In genomic region chr16:85320677-85321385, GRCh38 we compare ENCODE assay signal across 14 cellular contexts.
DNase-seq lines count a peak whose midpoint lies in the region; ATAC-seq and TF ChIP-seq lines count a peak whose summit lies in the region.
"Had no signal": no experiment of that assay in that cellular context is flagged by ENCODE, and none has a peak within 500 bp of the region (broad histone marks: within the 10 kb centered on the region; RNA-seq: fewer than 3 reads in every experiment).

No MANE protein-coding gene starts in this region.

- H3K4me3 ChIP-seq in GM23248 (no peak overlapping the region; the same call in 1 of the 2 replicates), ascending aorta (no peak overlapping the region), neural progenitor cell (no peak overlapping the region), tibial nerve (no peak overlapping the region), left lung (no peak overlapping the region)
- H3K4me3 ChIP-seq: SJCRH30 had no signal

- H3F3A ChIP-seq in GM23248 (ENCODE audit: insufficient read depth) (peaks cover 24% of the 10 kb centered on the region), neural progenitor cell (ENCODE audit: low read depth) (peaks cover 5% of the 10 kb centered on the region)

- no peak for TF ChIP-seq POLR2A in tibial nerve (IDR thresholded peaks at IDR 0.05)

- DNase-seq in GM23248 (no peak), ascending aorta (ENCODE audit: low spot score in 2 of 2) (no peak), neural progenitor cell (ENCODE audit: low spot score) (no peak), tibial nerve (ENCODE audit: low spot score in 2 of 2) (no peak), left lung (no peak), GDM1 (lab: John Stamatoyannopoulos, UW) (no peak)
- DNase-seq in activated CD4-positive, CD25-positive, alpha-beta regulatory T cell treated with anti-CD3 and anti-CD28 coated beads, Interleukin-2, amount 50 U/mL, for 72 hours = no peak
- DNase-seq: activated CD4-positive, alpha-beta memory T cell treated with anti-CD3 and anti-CD28 coated beads for 36 hours; activated T-cell treated with anti-CD3 and anti-CD28 coated beads, Interleukin-2, amount 50 U/mL, for 72 hours; CD4-positive, alpha-beta T cell; NCI-H1694; NCI-H446; stimulated activated naive CD8-positive, alpha-beta T cell treated with anti-CD3 and anti-CD28 coated beads, Interleukin-15, Interleukin-2, amounts not matched to agents 100 U/mL and 50 U/mL, for 24 hours had no signal

- no peaks in the 10 kb centered on the region for H3K9me2 ChIP-seq in GM23248 (ENCODE audit: insufficient read depth)

- H3K27me3 ChIP-seq in GM23248 (replicated peaks; ENCODE audit: insufficient read depth) (no peaks in the 10 kb centered on the region), ascending aorta (no peaks in the 10 kb centered on the region), neural progenitor cell (no peaks in the 10 kb centered on the region), tibial nerve (no peaks in the 10 kb centered on the region), left lung (no peaks in the 10 kb centered on the region)
- H3K27me3 ChIP-seq: SJCRH30 had no signal

- 85 to 86% methylated on average over 11 of the region's 11 CpGs for WGBS in GM23248 (ENCODE audit: low coverage in 1 of 2, low lambda C conversion rate in 2 of 2, missing lambda C conversion rate in 2 of 2), 2 experiments
- WGBS in tibial nerve, 2 donors = 89 to 94% methylated on average over 11 of the region's 11 CpGs

- H4K20me1 ChIP-seq in GM23248 (ENCODE audit: insufficient read depth) (no peaks in the 10 kb centered on the region), neural progenitor cell (ENCODE audit: low read depth) (no peaks in the 10 kb centered on the region)

- H3K9ac ChIP-seq in GM23248 (peak overlapping the region; percentile 65), neural progenitor cell (no peak overlapping the region)

- no peaks in the 10 kb centered on the region for H3K36me3 ChIP-seq in GM23248 (ENCODE audit: low read depth)
- no peaks in the 10 kb centered on the region for H3K36me3 ChIP-seq in ascending aorta
- no peaks in the 10 kb centered on the region for H3K36me3 ChIP-seq in neural progenitor cell
- H3K36me3 ChIP-seq in tibial nerve = no peaks in the 10 kb centered on the region
- H3K36me3 ChIP-seq in left lung = no peaks in the 10 kb centered on the region
- H3K36me3 ChIP-seq: SJCRH30 had no signal

- peaks cover 2% of the 10 kb centered on the region for H3K9me3 Mint-ChIP-seq in neural progenitor cell
- H3K9me3 Mint-ChIP-seq: activated CD4-positive, alpha-beta memory T cell treated with anti-CD3 and anti-CD28 coated beads for 36 hours; activated T-cell treated with anti-CD3 and anti-CD28 coated beads, Interleukin-2, amount 50 U/mL, for 72 hours; CD4-positive, alpha-beta T cell had no signal

- H2AFZ ChIP-seq in GM23248 (no peak overlapping the region), neural progenitor cell (replicated peaks) (no peak overlapping the region)

- in situ Hi-C loops in GM23248 (cut with MboI) = no loop called here

- peaks cover 16% of the 10 kb centered on the region for H3K27me3 Mint-ChIP-seq in neural progenitor cell (ENCODE audit: insufficient read depth, low read depth)
- H3K27me3 Mint-ChIP-seq: CD4-positive, alpha-beta T cell had no signal

- TF ChIP-seq EP300 in tibial nerve (IDR thresholded peaks at IDR 0.05) = no peak

- peaks cover 39% of the 10 kb centered on the region for H3K4me1 Mint-ChIP-seq in neural progenitor cell

- H3K9me3 ChIP-seq in GM23248 (ENCODE audit: low read depth) (no peaks in the 10 kb centered on the region), ascending aorta (no peaks in the 10 kb centered on the region), neural progenitor cell (ENCODE audit: low read depth) (no peaks in the 10 kb centered on the region), tibial nerve (no peaks in the 10 kb centered on the region), left lung (no peaks in the 10 kb centered on the region)
- H3K9me3 ChIP-seq: SJCRH30 had no signal

- peaks cover 25% of the 10 kb centered on the region for H3K4me1 ChIP-seq in GM23248 (ENCODE audit: insufficient read depth)
- H3K4me1 ChIP-seq in ascending aorta = peaks cover 21 to 42% of the 10 kb centered on the region in 2 donors
- no peaks in the 10 kb centered on the region for H3K4me1 ChIP-seq in neural progenitor cell
- peaks cover 0 to 76% (median 30%) of the 10 kb centered on the region in 4 donors for H3K4me1 ChIP-seq in tibial nerve
- H3K4me1 ChIP-seq in left lung = peaks cover 18 to 24% of the 10 kb centered on the region in 2 donors

- TF ChIP-seq CTCF in ascending aorta (IDR thresholded peaks at IDR 0.05) (no peak), neural progenitor cell (IDR thresholded peaks at IDR 0.05) (no peak), tibial nerve (IDR thresholded peaks at IDR 0.05) (no peak), left lung (IDR thresholded peaks at IDR 0.05) (no peak)

- peak overlapping the region; percentile 81 for H3K27ac Mint-ChIP-seq in neural progenitor cell
- H3K27ac Mint-ChIP-seq: activated CD4-positive, alpha-beta memory T cell treated with anti-CD3 and anti-CD28 coated beads for 36 hours; activated T-cell treated with anti-CD3 and anti-CD28 coated beads, Interleukin-2, amount 50 U/mL, for 72 hours; CD4-positive, alpha-beta T cell had no signal

- H3K79me2 ChIP-seq in GM23248 (ENCODE audit: insufficient read depth) (peaks cover 69% of the 10 kb centered on the region), neural progenitor cell (ENCODE audit: low read depth) (no peaks in the 10 kb centered on the region)

- no peak for ATAC-seq in left lung
- ATAC-seq: activated T-cell treated with anti-CD3 and anti-CD28 coated beads, Interleukin-2, amount 50 U/mL, for 72 hours; stimulated activated naive CD8-positive, alpha-beta T cell treated with anti-CD3 and anti-CD28 coated beads, Interleukin-15, Interleukin-2, amounts not matched to agents 100 U/mL and 50 U/mL, for 24 hours had no signal

- H3K4me2 ChIP-seq in GM23248 (ENCODE audit: unreplicated experiment) (peak overlapping the region; percentile 65), neural progenitor cell (no peak overlapping the region)

- H3K36me3 Mint-ChIP-seq in neural progenitor cell = no peaks in the 10 kb centered on the region
- H3K36me3 Mint-ChIP-seq: activated CD4-positive, alpha-beta memory T cell treated with anti-CD3 and anti-CD28 coated beads for 36 hours had no signal

- no peak overlapping the region for H3K4me3 Mint-ChIP-seq in neural progenitor cell
- H3K4me3 Mint-ChIP-seq: activated CD4-positive, alpha-beta memory T cell treated with anti-CD3 and anti-CD28 coated beads for 36 hours; activated T-cell treated with anti-CD3 and anti-CD28 coated beads, Interleukin-2, amount 50 U/mL, for 72 hours; CD4-positive, alpha-beta T cell had no signal

- H3K27ac ChIP-seq in GM23248 (peak overlapping the region; percentile 88), ascending aorta (peak overlapping the region; percentile 89 to 92), neural progenitor cell (no peak overlapping the region), tibial nerve (peak overlapping the region; percentile 56 to 89 (median 74)), left lung (peak overlapping the region in 1 of 2 donors; percentile 44)
- H3K27ac ChIP-seq: SJCRH30 had no signal

- intact Hi-C loops in ascending aorta (cut with DNase I) = loop anchor here (1.0 to 2.0 kb wide), 2 partner anchors 74 to 295 kb away; no protein-coding TSS in a partner anchor
- intact Hi-C loops in left lung (cut with DNase I) = no loop called here
